Comparison of ENCODE assay signal across 1 cellular context in the genomic region with DNA sequence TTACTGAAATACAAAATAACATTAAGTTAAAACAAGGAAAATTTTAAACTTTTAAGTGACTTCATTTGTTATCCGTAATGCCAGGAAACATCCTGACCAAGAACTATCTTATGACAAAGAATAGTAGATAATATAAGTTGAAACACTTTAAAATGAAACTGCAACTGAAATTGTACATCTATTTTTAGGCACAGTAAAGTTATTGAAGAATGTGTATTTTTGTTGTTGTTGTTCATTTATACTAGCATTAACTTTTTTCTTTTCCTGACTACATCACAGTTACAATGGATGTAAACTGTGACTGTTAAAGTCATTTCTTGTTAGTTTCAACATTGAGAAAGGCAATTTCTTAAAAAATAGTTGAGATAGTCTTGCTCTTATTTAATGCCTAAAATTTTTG.
TF ChIP-seq lines count a peak whose summit lies in the region.

No MANE protein-coding gene starts in this region.

TF ChIP-seq in IMR-90, 13 proteins besides CTCF, POLR2A, EP300 and RAD21:
- TF ChIP-seq RFX5 (IDR thresholded peaks at IDR 0.05; ENCODE audit: low read depth, low read length) (no peak), CHD1 (IDR thresholded peaks at IDR 0.05; ENCODE audit: low read depth, low read length) (no peak), FOS (IDR thresholded peaks at IDR 0.05; ENCODE audit: low read depth, low read length) (no peak), NFE2L2 (IDR thresholded peaks at IDR 0.05; ENCODE audit: low read depth, low read length) (no peak), RCOR1 (IDR thresholded peaks at IDR 0.05; ENCODE audit: insufficient replicate concordance, low read length) (no peak), CEBPB (IDR thresholded peaks at IDR 0.05; ENCODE audit: low read depth, low read length) (no peak), MAZ (IDR thresholded peaks at IDR 0.05; ENCODE audit: borderline replicate concordance, low read depth, low read length) (no peak), BHLHE40 (IDR thresholded peaks at IDR 0.05; ENCODE audit: low read depth, low read length) (no peak), MAFK (IDR thresholded peaks at IDR 0.05; ENCODE audit: low read depth, low read length) (no peak), SMC3 (IDR thresholded peaks at IDR 0.05; ENCODE audit: low read depth, low read length) (no peak), MXI1 (IDR thresholded peaks at IDR 0.05; ENCODE audit: borderline replicate concordance, low read depth, low read length) (no peak)
- TF ChIP-seq, protein P1, sequence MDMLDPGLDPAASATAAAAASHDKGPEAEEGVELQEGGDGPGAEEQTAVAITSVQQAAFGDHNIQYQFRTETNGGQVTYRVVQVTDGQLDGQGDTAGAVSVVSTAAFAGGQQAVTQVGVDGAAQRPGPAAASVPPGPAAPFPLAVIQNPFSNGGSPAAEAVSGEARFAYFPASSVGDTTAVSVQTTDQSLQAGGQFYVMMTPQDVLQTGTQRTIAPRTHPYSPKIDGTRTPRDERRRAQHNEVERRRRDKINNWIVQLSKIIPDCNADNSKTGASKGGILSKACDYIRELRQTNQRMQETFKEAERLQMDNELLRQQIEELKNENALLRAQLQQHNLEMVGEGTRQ (IDR thresholded peaks at IDR 0.05; ENCODE audit: low read depth, low read length) = no peak
- TF ChIP-seq, protein P2, sequence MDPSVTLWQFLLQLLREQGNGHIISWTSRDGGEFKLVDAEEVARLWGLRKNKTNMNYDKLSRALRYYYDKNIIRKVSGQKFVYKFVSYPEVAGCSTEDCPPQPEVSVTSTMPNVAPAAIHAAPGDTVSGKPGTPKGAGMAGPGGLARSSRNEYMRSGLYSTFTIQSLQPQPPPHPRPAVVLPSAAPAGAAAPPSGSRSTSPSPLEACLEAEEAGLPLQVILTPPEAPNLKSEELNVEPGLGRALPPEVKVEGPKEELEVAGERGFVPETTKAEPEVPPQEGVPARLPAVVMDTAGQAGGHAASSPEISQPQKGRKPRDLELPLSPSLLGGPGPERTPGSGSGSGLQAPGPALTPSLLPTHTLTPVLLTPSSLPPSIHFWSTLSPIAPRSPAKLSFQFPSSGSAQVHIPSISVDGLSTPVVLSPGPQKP (IDR thresholded peaks at IDR 0.05; ENCODE audit: borderline replicate concordance, low read depth, low read length) = no peak
